In the genomic region with DNA sequence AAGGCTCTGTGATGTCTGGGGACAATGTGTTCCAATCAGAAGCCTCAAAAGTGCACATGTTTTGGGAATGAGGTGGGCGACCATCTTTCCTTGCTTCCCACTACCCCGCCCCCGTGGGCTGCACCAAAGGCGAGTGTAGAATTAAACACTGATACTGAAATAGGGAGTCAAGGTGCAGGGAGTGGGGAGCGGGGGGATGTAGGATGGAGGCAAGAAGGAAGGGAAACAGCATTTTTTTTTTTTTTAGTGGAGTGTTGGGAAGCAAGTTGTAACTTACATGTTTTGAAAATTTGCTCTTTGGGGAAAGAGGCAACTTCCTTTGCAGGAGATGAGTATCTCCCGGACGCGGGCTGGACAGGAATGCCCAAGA, we compare ENCODE assay signal across 1 cellular context.
TF ChIP-seq lines count a peak whose summit lies in the region.

No MANE protein-coding gene starts in this region.

TF ChIP-seq in WTC11, 78 proteins besides CTCF, POLR2A, EP300 and RAD21:
- TF ChIP-seq ARID4B (CRISPR knock-in tag; IDR thresholded peaks at IDR 0.05; ENCODE audit: borderline replicate concordance), result no peak
